ENCODE assay signal across 10 cellular contexts in genomic region chr2:60337142-60337497, GRCh38.
DNase-seq lines count a peak whose midpoint lies in the region; ATAC-seq and TF ChIP-seq lines count a peak whose summit lies in the region.
"Had no signal": no experiment of that assay in that cellular context is flagged by ENCODE, and none has a peak within 500 bp of the region (broad histone marks: within the 10 kb centered on the region; RNA-seq: fewer than 3 reads in every experiment).

No MANE protein-coding gene starts in this region.

- H3K4me2 ChIP-seq in IMR-90 (ENCODE audit: low read depth, low read length), result no peak overlapping the region

- H2BK20ac ChIP-seq in IMR-90 (ENCODE audit: low read depth, low read length), result no peak overlapping the region

- H2AK5ac ChIP-seq in IMR-90 (ENCODE audit: low read depth, low read length), result no peak overlapping the region

- no peak overlapping the region for H3K4ac ChIP-seq in IMR-90 (ENCODE audit: low read depth, low read length)

- H2BK15ac ChIP-seq in IMR-90 (ENCODE audit: low read depth, low read length), result no peak overlapping the region

- no peaks in the 10 kb centered on the region for H4K20me1 ChIP-seq in IMR-90 (ENCODE audit: insufficient read depth, low read length)

- H3K9me3 ChIP-seq in IMR-90 (ENCODE audit: control insufficient read depth, insufficient read depth, low read length), result no peaks in the 10 kb centered on the region
- H3K9me3 ChIP-seq in vagina, result no peaks in the 10 kb centered on the region
- no peaks in the 10 kb centered on the region for H3K9me3 ChIP-seq in suprapubic skin
- H3K9me3 ChIP-seq: thoracic aorta had no signal

- intact Hi-C loops in IMR-90 (cut with micrococcal nuclease), result loop anchor here (1.0 kb wide), 1 partner anchor 213 kb away; no protein-coding TSS in a partner anchor
- intact Hi-C loops in vagina (cut with DNase I), result no loop called here

- no peak for TF ChIP-seq EP300 in suprapubic skin (IDR thresholded peaks at IDR 0.05)

- no peak overlapping the region for H2BK5ac ChIP-seq in IMR-90 (ENCODE audit: low read depth, low read length, poor library complexity, severe bottlenecking)

- no peak for TF ChIP-seq POLR2A in IMR-90 (IDR thresholded peaks at IDR 0.05; ENCODE audit: low read depth, low read length)
- TF ChIP-seq POLR2A in vagina (IDR thresholded peaks at IDR 0.05), result no peak
- no peak for TF ChIP-seq POLR2A in suprapubic skin (IDR thresholded peaks at IDR 0.05)

- no peak overlapping the region for H3K14ac ChIP-seq in IMR-90 (replicated peaks; ENCODE audit: low read depth, low read length)

- no peak overlapping the region for H3K27ac ChIP-seq in IMR-90 (ENCODE audit: insufficient read depth, low read length)
- no peak overlapping the region for H3K27ac ChIP-seq in vagina
- no peak overlapping the region for H3K27ac ChIP-seq in suprapubic skin
- H3K27ac ChIP-seq: thoracic aorta had no signal

- no peak overlapping the region for H2BK120ac ChIP-seq in IMR-90 (ENCODE audit: low read depth, low read length)

- no peaks in the 10 kb centered on the region for H3K79me1 ChIP-seq in IMR-90 (ENCODE audit: low read depth in 1 of 2, low read length in 2 of 2)

- CTCF ChIA-PET in IMR-90 (lab: Yijun Ruan, JAX), result interaction anchor here (1.0 kb wide), 1 partner anchor 16 kb away, joined by 3 read pairs; no protein-coding TSS in a partner anchor

- DNase-seq in NCI-H82 (lab: John Stamatoyannopoulos, UW) (peak; percentile 20), NCI-H82 treated with DMSO at 0.1 percent for 48 hours (lab: John Stamatoyannopoulos, UW; ENCODE audit: unreplicated experiment) (no peak), IMR-90 (no peak), ecto neural progenitor cell (ENCODE audit: low spot score) (peak; percentile 44), vagina (ENCODE audit: extremely low spot score in 2 of 2) (peak; percentile 60 to 82), DMS79 (lab: John Stamatoyannopoulos, UW) (no peak), suprapubic skin (ENCODE audit: low spot score in 2 of 2) (no peak)
- DNase-seq: NCI-H1105 had no signal

- no peak overlapping the region for H2AFZ ChIP-seq in IMR-90 (replicated peaks; ENCODE audit: low read length, poor library complexity)

- H3K36me3 ChIP-seq in IMR-90 (ENCODE audit: control insufficient read depth, insufficient read depth, low read length), result no peaks in the 10 kb centered on the region
- no peaks in the 10 kb centered on the region for H3K36me3 ChIP-seq in vagina
- H3K36me3 ChIP-seq in suprapubic skin, result no peaks in the 10 kb centered on the region
- H3K36me3 ChIP-seq: thoracic aorta had no signal

- H3K4me1 ChIP-seq in IMR-90 (ENCODE audit: control insufficient read depth, insufficient read depth, low read length), result no peaks in the 10 kb centered on the region
- H3K4me1 ChIP-seq in vagina, result no peaks in the 10 kb centered on the region
- H3K4me1 ChIP-seq in suprapubic skin, result no peaks in the 10 kb centered on the region

- no peak overlapping the region for H3K9ac ChIP-seq in IMR-90 (ENCODE audit: low read depth, low read length)

- TF ChIP-seq CTCF in IMR-90 (conservative IDR thresholded peaks at IDR 0.05; ENCODE audit: low read depth, low read length) (0 out of 2 replicates have a peak, but pooled peaks have one; percentile 5), vagina (IDR thresholded peaks at IDR 0.05) (no peak), suprapubic skin (IDR thresholded peaks at IDR 0.05) (no peak)

- BruUV-seq in IMR-90 (replicated peaks; lab: Mats Ljungman, UMichigan), result no TSS peak

- ATAC-seq in IMR-90 (ENCODE audit: low read depth) (no peak), HG03565 (IDR thresholded peaks at IDR 0.05; ENCODE audit: unreplicated experiment) (no peak)

- H3K56ac ChIP-seq in IMR-90 (ENCODE audit: extremely low read depth, insufficient read depth, low read length), result no peak overlapping the region

- in situ Hi-C loops in IMR-90 (cut with MboI; ENCODE audit: low sequenced_read_pairs), result no loop called here

- no peaks in the 10 kb centered on the region for H3K27me3 ChIP-seq in IMR-90 (ENCODE audit: control insufficient read depth, insufficient read depth, low read length)
- H3K27me3 ChIP-seq in vagina, result no peaks in the 10 kb centered on the region
- no peaks in the 10 kb centered on the region for H3K27me3 ChIP-seq in suprapubic skin

- POLR2A ChIA-PET in IMR-90 (lab: Charles Lee; ENCODE audit: unreplicated experiment), result no interaction called here

- WGBS in IMR-90 (ENCODE audit: extremely low coverage in 2 of 2, insufficient read length in 1 of 2), 2 experiments, result no CpG with 5 or more reads among the region's 4 CpGs
- WGBS in suprapubic skin, result 78% methylated on average over 1 of the region's 4 CpGs

- no peaks in the 10 kb centered on the region for H3K9me1 ChIP-seq in IMR-90 (ENCODE audit: insufficient read depth, low read length)

- H4K5ac ChIP-seq in IMR-90 (ENCODE audit: low read depth, low read length), result no peak overlapping the region

- H4K91ac ChIP-seq in IMR-90 (ENCODE audit: insufficient read depth, low read depth, low read length), result no peak overlapping the region

- TF ChIP-seq RAD21 in IMR-90 (IDR thresholded peaks at IDR 0.05; ENCODE audit: low read length), result no peak

- no peak overlapping the region for H3K18ac ChIP-seq in IMR-90 (ENCODE audit: low read depth, low read length)

- no peak overlapping the region for H2AK9ac ChIP-seq in IMR-90 (replicated peaks; ENCODE audit: low read depth, low read length, poor library complexity)

- no peak overlapping the region for H3K4me3 ChIP-seq in IMR-90 (ENCODE audit: insufficient read depth, low read depth, low read length)
- no peak overlapping the region for H3K4me3 ChIP-seq in vagina
- no peak overlapping the region for H3K4me3 ChIP-seq in suprapubic skin
- H3K4me3 ChIP-seq: thoracic aorta had no signal

- H3K23ac ChIP-seq in IMR-90 (ENCODE audit: low read depth, low read length), result no peak overlapping the region

- H4K8ac ChIP-seq in IMR-90 (ENCODE audit: low read depth in 2 of 2, low read length in 2 of 2), result no peak overlapping the region

- dilution Hi-C loops in IMR-90 (cut with HindIII; ENCODE audit: low sequenced_read_pairs, unreplicated experiment), result no loop called here

TF ChIP-seq in IMR-90, 13 proteins besides CTCF, POLR2A, EP300 and RAD21:
- TF ChIP-seq MAZ (IDR thresholded peaks at IDR 0.05; ENCODE audit: borderline replicate concordance, low read depth, low read length) (no peak), MAFK (IDR thresholded peaks at IDR 0.05; ENCODE audit: low read depth, low read length) (no peak)

Comparison
In these comparisons a context has a peak if more than half of its experiments do, and no peak if none do; other contexts are left out.
1. DNase-seq: peak in NCI-H82 (single experiment), ecto neural progenitor cell (single experiment) and vagina (2 of 2); none in NCI-H82 treated with DMSO at 0.1 percent for 48 hours (single experiment), IMR-90 (single experiment), DMS79 (single experiment) and suprapubic skin (0 of 2).